Comparison of ENCODE assay signal across 2 cellular contexts in the genomic region with DNA sequence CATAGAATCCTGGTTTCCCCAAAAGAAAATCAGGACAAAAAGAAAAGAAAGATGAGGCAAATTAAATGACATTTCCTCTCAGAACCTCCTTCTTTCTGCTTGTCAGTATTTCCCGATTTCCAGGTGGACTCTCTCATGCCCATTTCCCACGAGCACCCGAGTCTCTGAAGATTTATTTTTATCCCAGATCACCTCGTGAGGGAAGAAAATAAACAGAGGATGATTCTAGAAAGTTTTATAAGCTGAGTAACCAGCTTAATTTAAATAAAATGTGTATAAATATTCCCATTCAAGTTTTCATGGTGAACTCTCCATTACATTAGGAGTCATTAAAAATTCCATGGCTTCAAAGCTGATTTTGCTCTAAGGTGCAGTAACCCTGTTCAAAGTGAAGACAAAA.
TF ChIP-seq lines count a peak whose summit lies in the region.

No MANE protein-coding gene starts in this region.

TF ChIP-seq in SK-N-SH, 30 proteins besides CTCF, POLR2A, EP300 and RAD21 (continued from another document):
- TF ChIP-seq, protein P1, sequence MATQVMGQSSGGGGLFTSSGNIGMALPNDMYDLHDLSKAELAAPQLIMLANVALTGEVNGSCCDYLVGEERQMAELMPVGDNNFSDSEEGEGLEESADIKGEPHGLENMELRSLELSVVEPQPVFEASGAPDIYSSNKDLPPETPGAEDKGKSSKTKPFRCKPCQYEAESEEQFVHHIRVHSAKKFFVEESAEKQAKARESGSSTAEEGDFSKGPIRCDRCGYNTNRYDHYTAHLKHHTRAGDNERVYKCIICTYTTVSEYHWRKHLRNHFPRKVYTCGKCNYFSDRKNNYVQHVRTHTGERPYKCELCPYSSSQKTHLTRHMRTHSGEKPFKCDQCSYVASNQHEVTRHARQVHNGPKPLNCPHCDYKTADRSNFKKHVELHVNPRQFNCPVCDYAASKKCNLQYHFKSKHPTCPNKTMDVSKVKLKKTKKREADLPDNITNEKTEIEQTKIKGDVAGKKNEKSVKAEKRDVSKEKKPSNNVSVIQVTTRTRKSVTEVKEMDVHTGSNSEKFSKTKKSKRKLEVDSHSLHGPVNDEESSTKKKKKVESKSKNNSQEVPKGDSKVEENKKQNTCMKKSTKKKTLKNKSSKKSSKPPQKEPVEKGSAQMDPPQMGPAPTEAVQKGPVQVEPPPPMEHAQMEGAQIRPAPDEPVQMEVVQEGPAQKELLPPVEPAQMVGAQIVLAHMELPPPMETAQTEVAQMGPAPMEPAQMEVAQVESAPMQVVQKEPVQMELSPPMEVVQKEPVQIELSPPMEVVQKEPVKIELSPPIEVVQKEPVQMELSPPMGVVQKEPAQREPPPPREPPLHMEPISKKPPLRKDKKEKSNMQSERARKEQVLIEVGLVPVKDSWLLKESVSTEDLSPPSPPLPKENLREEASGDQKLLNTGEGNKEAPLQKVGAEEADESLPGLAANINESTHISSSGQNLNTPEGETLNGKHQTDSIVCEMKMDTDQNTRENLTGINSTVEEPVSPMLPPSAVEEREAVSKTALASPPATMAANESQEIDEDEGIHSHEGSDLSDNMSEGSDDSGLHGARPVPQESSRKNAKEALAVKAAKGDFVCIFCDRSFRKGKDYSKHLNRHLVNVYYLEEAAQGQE (IDR thresholded peaks at IDR 0.05; ENCODE audit: low read depth, low read length) = no peak
- no peak for TF ChIP-seq TAF1 (IDR thresholded peaks at IDR 0.05; ENCODE audit: borderline replicate concordance, low read depth, low read length)
- no peak for TF ChIP-seq CHD2 (IDR thresholded peaks at IDR 0.05; ENCODE audit: low read length, partially characterized antibody)
- no peak for TF ChIP-seq RXRA (IDR thresholded peaks at IDR 0.05; ENCODE audit: borderline replicate concordance, low read depth)
- no peak for TF ChIP-seq GABPA (IDR thresholded peaks at IDR 0.05; ENCODE audit: low read depth)

TF ChIP-seq in SK-N-SH treated with all-trans-retinoic acid at 6 μM for 48 hours, 23 proteins besides CTCF, POLR2A, EP300 and RAD21 (continued from another document):
- TF ChIP-seq ARNTL (CRISPR knock-in tag; IDR thresholded peaks at IDR 0.05; ENCODE audit: borderline replicate concordance, low read depth) (no peak), CSDC2 (CRISPR knock-in tag; IDR thresholded peaks at IDR 0.05) (no peak), ZNF70 (CRISPR knock-in tag; IDR thresholded peaks at IDR 0.05) (no peak), ESRRG (CRISPR knock-in tag; IDR thresholded peaks at IDR 0.05) (no peak)
